24 cellular contexts compared by ENCODE assay signal in the genomic region with DNA sequence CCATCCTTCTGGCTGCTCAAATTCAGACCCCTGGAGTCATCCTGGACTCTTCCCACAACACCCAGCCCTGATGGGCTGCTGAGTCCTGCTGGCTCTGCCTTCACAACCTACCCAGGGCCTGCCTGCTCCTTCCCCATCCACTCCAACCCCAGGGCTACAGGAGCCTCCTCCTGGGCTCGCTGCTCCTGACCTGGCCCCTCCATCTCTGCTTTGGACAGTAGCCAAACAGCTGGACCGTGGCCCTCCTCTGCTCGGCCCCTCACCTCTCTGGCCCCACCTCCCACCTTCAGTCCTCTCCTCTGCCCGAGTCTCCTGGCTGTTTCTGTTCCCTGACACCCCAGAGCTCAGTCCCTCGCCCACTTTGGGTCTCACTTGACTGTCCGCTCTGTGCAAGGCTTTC.
"Had no signal": no experiment of that assay in that cellular context is flagged by ENCODE, and none has a peak within 500 bp of the region (broad histone marks: within the 10 kb centered on the region; RNA-seq: fewer than 3 reads in every experiment).

No MANE protein-coding gene starts in this region.

- H3K4me1 ChIP-seq: body of pancreas, colonic mucosa, left lung, pancreas had no signal

- ATAC-seq: body of pancreas; left lung; naive thymus-derived CD8-positive, alpha-beta T cell; pancreas had no signal

- H3K27me3 ChIP-seq: body of pancreas, colonic mucosa, left lung, pancreas had no signal

- H3K4me1 Mint-ChIP-seq: endodermal cell, memory B cell had no signal

- H3K9me3 ChIP-seq: body of pancreas, colonic mucosa, left lung, pancreas, thoracic aorta had no signal

- H3K27ac Mint-ChIP-seq: activated naive CD8-positive, alpha-beta T cell treated with anti-CD3 and anti-CD28 coated beads, Interleukin-2, amount 10 ng/mL, durations not matched to agents 7 days and 5 days; activated T-helper 1 cell treated with anti-CD3 and anti-CD28 coated beads, Interleukin-12 subunit alpha, Interleukin-12 subunit beta, Interleukin-2, Interleukin-4 antibody, amounts not matched to agents 30 ng/mL and 10 ng/mL and 1 ng/mL, durations not matched to agents 14 hours and 24 hours and 36 hours; endodermal cell; memory B cell had no signal

- H3K27ac ChIP-seq: body of pancreas, colonic mucosa, epithelial cell of prostate, left lung, pancreas, thoracic aorta, VCaP had no signal

- FAIRE-seq: keratinocyte, pancreas had no signal

- H3K27me3 Mint-ChIP-seq: activated naive CD8-positive, alpha-beta T cell treated with anti-CD3 and anti-CD28 coated beads, Interleukin-2, amount 10 ng/mL, durations not matched to agents 7 days and 5 days; memory B cell; naive thymus-derived CD8-positive, alpha-beta T cell had no signal

- H3K4me3 ChIP-seq: body of pancreas, colonic mucosa, left lung, pancreas, thoracic aorta had no signal

- H3K9me3 Mint-ChIP-seq: activated naive CD8-positive, alpha-beta T cell treated with anti-CD3 and anti-CD28 coated beads, Interleukin-2, amount 10 ng/mL, durations not matched to agents 7 days and 5 days; activated T-helper 1 cell treated with anti-CD3 and anti-CD28 coated beads, Interleukin-12 subunit alpha, Interleukin-12 subunit beta, Interleukin-2, Interleukin-4 antibody, amounts not matched to agents 30 ng/mL and 10 ng/mL and 1 ng/mL, durations not matched to agents 14 hours and 24 hours and 36 hours; endodermal cell; memory B cell; naive thymus-derived CD8-positive, alpha-beta T cell had no signal

- DNase-seq: activated CD4-positive, alpha-beta T cell treated with anti-CD3 and anti-CD28 coated beads for 1 hour; activated CD4-positive, alpha-beta T cell treated with anti-CD3 and anti-CD28 coated beads, Interleukin-2, amount 50 U/mL, for 4 hours; activated naive CD4-positive, alpha-beta T cell treated with Interleukin-2 at 50 U/mL for 16 hours; activated T-cell treated with anti-CD3 and anti-CD28 coated beads for 4 hours; amygdala; body of pancreas; central memory CD4-positive, alpha-beta T cell; colonic mucosa; endodermal cell; foreskin fibroblast; stimulated activated CD4-positive, alpha-beta T cell treated with anti-CD3 and anti-CD28 coated beads, Interleukin-12 subunit alpha, Interleukin-12 subunit beta, amount 100 ng/mL, for 4 hours; stimulated activated CD4-positive, alpha-beta T cell treated with anti-CD3 and anti-CD28 coated beads, Interleukin-1b, Interleukin-23, amount 100 ng/mL, for 48 hours; SW 1271; T-helper 2 cell had no signal

- H3K36me3 Mint-ChIP-seq: activated naive CD8-positive, alpha-beta T cell treated with anti-CD3 and anti-CD28 coated beads, Interleukin-2, amount 10 ng/mL, durations not matched to agents 7 days and 5 days had no signal

- H3K4me3 Mint-ChIP-seq: activated naive CD8-positive, alpha-beta T cell treated with anti-CD3 and anti-CD28 coated beads, Interleukin-2, amount 10 ng/mL, durations not matched to agents 7 days and 5 days; activated T-helper 1 cell treated with anti-CD3 and anti-CD28 coated beads, Interleukin-12 subunit alpha, Interleukin-12 subunit beta, Interleukin-2, Interleukin-4 antibody, amounts not matched to agents 30 ng/mL and 10 ng/mL and 1 ng/mL, durations not matched to agents 14 hours and 24 hours and 36 hours; endodermal cell; memory B cell; naive thymus-derived CD8-positive, alpha-beta T cell had no signal

- H3K36me3 ChIP-seq: colonic mucosa, pancreas, thoracic aorta had no signal
